ENCODE assay signal across 9 cellular contexts in the genomic region with DNA sequence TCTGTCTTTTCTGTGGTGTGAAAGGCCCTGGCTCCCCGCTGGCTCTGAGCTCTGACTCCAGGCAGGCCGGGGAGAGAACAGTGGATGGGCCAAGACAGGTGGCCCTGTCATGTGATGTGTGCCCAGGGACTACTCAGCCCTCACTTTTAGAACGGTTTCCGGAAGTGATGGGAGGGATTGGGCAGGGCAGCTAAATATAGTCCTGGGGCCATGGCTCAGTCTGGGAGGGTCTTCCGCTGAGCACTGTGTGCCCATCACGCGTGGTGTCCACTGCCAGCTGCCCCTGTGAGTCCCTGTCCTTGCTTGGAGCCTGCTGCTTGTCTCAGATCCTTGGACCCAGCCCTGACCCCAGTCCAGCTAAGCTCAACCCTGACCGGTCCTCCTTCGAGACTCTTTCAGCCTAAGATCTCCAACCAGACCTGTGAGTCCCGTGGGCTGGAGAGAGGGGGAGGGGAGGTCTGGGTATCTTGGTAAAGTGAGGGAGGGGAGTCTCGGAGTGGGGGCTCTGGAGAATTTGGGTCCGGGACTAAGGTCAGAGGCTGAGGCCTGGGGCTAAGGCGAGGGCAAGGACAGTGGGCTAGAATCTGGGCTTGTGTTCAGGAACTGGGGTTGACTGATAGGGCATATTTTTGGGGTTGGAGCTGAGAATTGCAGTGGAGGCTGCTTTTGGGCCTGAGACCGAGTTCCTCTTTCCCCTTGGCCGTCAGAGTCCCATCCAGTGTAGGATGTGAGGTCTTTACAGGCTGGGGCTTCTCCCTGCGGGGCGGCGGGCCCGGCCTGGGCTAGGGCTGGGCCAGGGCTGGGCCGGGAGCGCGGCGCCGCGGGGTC. TPM values are rescaled to one million over a fixed set of nuclear protein-coding genes. Genes with fewer than 3 reads are reported as not detected.
DNase-seq lines count a peak whose midpoint lies in the region; TF ChIP-seq lines count a peak whose summit lies in the region.
"Had no signal": no experiment of that assay in that cellular context is flagged by ENCODE, and none has a peak within 500 bp of the region (broad histone marks: within the 10 kb centered on the region; RNA-seq: fewer than 3 reads in every experiment).

TSS of gene TRIM72 (plus strand) at position 243 of the 828 bp plus-strand sequence. CDS start 620 bp downstream, outside the sequence.

- no peak within 1 kb of the TSS for H3K27ac Mint-ChIP-seq in immature natural killer cell

- H3K36me3 Mint-ChIP-seq in immature natural killer cell: no peaks in the 10 kb centered on the region

- no peaks in the 10 kb centered on the region for H3K9me3 Mint-ChIP-seq in immature natural killer cell

- peak within 1 kb of the TSS; percentile 74 to 89 (median 82) for H3K4me3 Mint-ChIP-seq in immature natural killer cell

- peaks cover 28% of the 10 kb centered on the region for H3K4me1 ChIP-seq in stomach smooth muscle (ENCODE audit: control insufficient read depth, insufficient read depth, low read length)

- no peaks in the 10 kb centered on the region for H3K9me3 ChIP-seq in stomach smooth muscle (ENCODE audit: control insufficient read depth in 2 of 2, low read length in 2 of 2)
- H3K9me3 ChIP-seq: gastroesophageal sphincter had no signal

- H3K4me1 Mint-ChIP-seq in immature natural killer cell: peaks cover 17 to 23% of the 10 kb centered on the region in 2 donors

- H3K27me3 ChIP-seq in stomach smooth muscle (ENCODE audit: control insufficient read depth in 1 of 2, insufficient read depth in 2 of 2, low read length in 2 of 2): peaks cover 34 to 45% of the 10 kb centered on the region in 2 donors

- H3K9ac ChIP-seq in stomach smooth muscle (ENCODE audit: low read length in 2 of 2): no peak within 1 kb of the TSS

- H3K27me3 Mint-ChIP-seq in immature natural killer cell (ENCODE audit: low read depth in 3 of 3): peaks cover 11 to 21% (median 14%) of the 10 kb centered on the region in 3 donors

- TF ChIP-seq CTCF in astrocyte of the spinal cord (IDR thresholded peaks at IDR 0.05; ENCODE audit: low read depth, low read length): no peak

- peak within 1 kb of the TSS; percentile 28 for H3K4me3 ChIP-seq in astrocyte of the spinal cord (ENCODE audit: low read depth, low read length)
- H3K4me3 ChIP-seq in stomach smooth muscle (ENCODE audit: low read length in 2 of 2): peak within 1 kb of the TSS; percentile 58 to 67

- H3K27ac ChIP-seq in stomach smooth muscle (ENCODE audit: low read length): no peak within 1 kb of the TSS

- no peaks in the 10 kb centered on the region for H3K36me3 ChIP-seq in stomach smooth muscle (ENCODE audit: control insufficient read depth in 2 of 2, insufficient read depth in 2 of 2, low read length in 2 of 2)
- H3K36me3 ChIP-seq: gastroesophageal sphincter had no signal

- in situ Hi-C loops in astrocyte of the spinal cord (cut with HindIII; ENCODE audit: low sequenced_read_pairs): no loop called here

- peak; percentile 30 for DNase-seq in DMS153 (lab: John Stamatoyannopoulos, UW)
- no peak for DNase-seq in DMS153 treated with DMSO at 0.1 percent for 48 hours (lab: John Stamatoyannopoulos, UW; ENCODE audit: unreplicated experiment)
- DNase-seq in astrocyte of the spinal cord (ENCODE audit: low read depth, low spot score): no peak
- DNase-seq in immature natural killer cell: no peak
- DNase-seq in NCI-H1417 treated with DMSO at 0.1 percent for 48 hours (lab: John Stamatoyannopoulos, UW): no peak
- DNase-seq in NCI-H1092 (lab: John Stamatoyannopoulos, UW): no peak
- no peak for DNase-seq in NAMALWA (ENCODE audit: low spot score)

RNA-seq across cellular contexts. Expression of gene TRIM72, which starts in this region (rescaled TPM):
- polyA plus RNA-seq in immature natural killer cell: not detected
